11 cellular contexts compared by ENCODE assay signal in genomic region chrX:5051831-5052491, GRCh38.
A peak's percentile ranks its signal among the peaks of the same experiment; 100 is the strongest.
DNase-seq lines count a peak whose midpoint lies in the region; ATAC-seq and TF ChIP-seq lines count a peak whose summit lies in the region.
"Had no signal": no experiment of that assay in that cellular context is flagged by ENCODE, and none has a peak within 500 bp of the region (broad histone marks: within the 10 kb centered on the region; RNA-seq: fewer than 3 reads in every experiment).

No MANE protein-coding gene starts in this region.

- peaks cover 11% of the 10 kb centered on the region for H3F3A ChIP-seq in smooth muscle cell (ENCODE audit: low read depth)

- WGBS in right cardiac atrium = 8% methylated on average over 5 of the region's 5 CpGs
- 1% methylated on average over 5 of the region's 5 CpGs for WGBS in smooth muscle cell (ENCODE audit: low lambda C conversion rate)

- H3K4me1 ChIP-seq in HUES6 (ENCODE audit: control insufficient read depth, insufficient read depth, low read length) (no peaks in the 10 kb centered on the region), right cardiac atrium (ENCODE audit: control insufficient read depth, insufficient read depth, low read length) (no peaks in the 10 kb centered on the region), smooth muscle cell (ENCODE audit: low read depth) (peaks cover 6% of the 10 kb centered on the region)

- H3K9me3 ChIP-seq in HUES6 (ENCODE audit: control insufficient read depth, insufficient read depth, low read depth, low read length) = peaks cover 9% of the 10 kb centered on the region; the same call in 1 of the 2 replicates
- no peaks in the 10 kb centered on the region for H3K9me3 ChIP-seq in right cardiac atrium (ENCODE audit: control insufficient read depth, low read length)
- H3K9me3 ChIP-seq in smooth muscle cell (replicated peaks; ENCODE audit: low read depth) = no peaks in the 10 kb centered on the region

- H3K27ac ChIP-seq in HUES6 (ENCODE audit: low read depth, low read length) (peak overlapping the region; percentile 61; the same call in 1 of the 2 replicates), right cardiac atrium (ENCODE audit: low read length) (no peak overlapping the region), smooth muscle cell (ENCODE audit: low read depth) (peak overlapping the region; percentile 97)

- intact Hi-C loops in right cardiac atrium (cut with DNase I) = no loop called here

- peak overlapping the region; percentile 41 for H2AFZ ChIP-seq in smooth muscle cell (ENCODE audit: low read depth)

- no peak overlapping the region for H3K27ac Mint-ChIP-seq in stimulated activated naive CD8-positive, alpha-beta T cell treated with anti-CD3 and anti-CD28 coated beads, Interleukin-15, amount 100 ng/mL, for 72 hours
- H3K27ac Mint-ChIP-seq in mesothelial cell of epicardium = no peak overlapping the region
- H3K27ac Mint-ChIP-seq: HFFc6, naive B cell had no signal

- H3K36me3 ChIP-seq in HUES6 (ENCODE audit: control insufficient read depth, insufficient read depth, low read length) (no peaks in the 10 kb centered on the region), smooth muscle cell (ENCODE audit: low read depth) (no peaks in the 10 kb centered on the region)

- H3K27me3 ChIP-seq in HUES6 (ENCODE audit: control insufficient read depth, insufficient read depth, low read length) (no peaks in the 10 kb centered on the region), right cardiac atrium (ENCODE audit: control insufficient read depth, insufficient read depth) (no peaks in the 10 kb centered on the region), smooth muscle cell (ENCODE audit: low read depth) (no peaks in the 10 kb centered on the region)

- peak overlapping the region; percentile 80 for H3K4me2 ChIP-seq in smooth muscle cell

- DNase-seq in astrocyte of the hippocampus (ENCODE audit: low read depth, low spot score) (peak; percentile 96), right cardiac atrium (peak in 2 of 3 donors; percentile 44 to 58), smooth muscle cell (lab: John Stamatoyannopoulos, UW; ENCODE audit: unreplicated experiment) (peak; percentile 1), mesothelial cell of epicardium (ENCODE audit: low spot score in 2 of 2, unreplicated experiment in 2 of 2) (no peak), activated T-cell treated with anti-CD3 and anti-CD28 coated beads for 4 hours (no peak), DMS53 treated with DMSO at 0.1 percent for 48 hours (lab: John Stamatoyannopoulos, UW; ENCODE audit: unreplicated experiment) (no peak)
- DNase-seq in stimulated activated naive CD8-positive, alpha-beta T cell treated with anti-CD3 and anti-CD28 coated beads, Interleukin-15, amount 100 ng/mL, for 72 hours = no peak
- DNase-seq: HFFc6, naive B cell, NCI-H1930 had no signal

- no peak for TF ChIP-seq CTCF in smooth muscle cell (IDR thresholded peaks at IDR 0.05; ENCODE audit: borderline replicate concordance, insufficient read depth, poor library complexity, severe bottlenecking)
- TF ChIP-seq CTCF in mesothelial cell of epicardium (IDR thresholded peaks at IDR 0.05; ENCODE audit: unreplicated experiment) = no peak

- H3K79me2 ChIP-seq in smooth muscle cell (ENCODE audit: low read depth) = no peaks in the 10 kb centered on the region

- H3K9ac ChIP-seq in HUES6 (ENCODE audit: low read length) = no peak overlapping the region
- H3K9ac ChIP-seq in smooth muscle cell (ENCODE audit: low read depth) = peak overlapping the region; percentile 77

- ATAC-seq in right cardiac atrium = peak; percentile 57 to 91
- ATAC-seq in stimulated activated naive CD8-positive, alpha-beta T cell treated with anti-CD3 and anti-CD28 coated beads, Interleukin-15, amount 100 ng/mL, for 72 hours = no peak

- no peak overlapping the region for H3K4me3 Mint-ChIP-seq in stimulated activated naive CD8-positive, alpha-beta T cell treated with anti-CD3 and anti-CD28 coated beads, Interleukin-15, amount 100 ng/mL, for 72 hours
- H3K4me3 Mint-ChIP-seq in mesothelial cell of epicardium = no peak overlapping the region
- H3K4me3 Mint-ChIP-seq: HFFc6 had no signal

- no peaks in the 10 kb centered on the region for H3K9me3 Mint-ChIP-seq in stimulated activated naive CD8-positive, alpha-beta T cell treated with anti-CD3 and anti-CD28 coated beads, Interleukin-15, amount 100 ng/mL, for 72 hours
- H3K9me3 Mint-ChIP-seq in mesothelial cell of epicardium = peaks cover 3% of the 10 kb centered on the region

- H4K20me1 ChIP-seq in smooth muscle cell (ENCODE audit: low read depth) = no peaks in the 10 kb centered on the region

- no peaks in the 10 kb centered on the region for H3K36me3 Mint-ChIP-seq in mesothelial cell of epicardium
- H3K36me3 Mint-ChIP-seq: naive B cell had no signal

- H3K27me3 Mint-ChIP-seq in stimulated activated naive CD8-positive, alpha-beta T cell treated with anti-CD3 and anti-CD28 coated beads, Interleukin-15, amount 100 ng/mL, for 72 hours = no peaks in the 10 kb centered on the region
- no peaks in the 10 kb centered on the region for H3K27me3 Mint-ChIP-seq in mesothelial cell of epicardium (ENCODE audit: low read depth)

- no peak overlapping the region for H3K4me3 ChIP-seq in HUES6 (ENCODE audit: low read depth, low read length)
- no peak overlapping the region for H3K4me3 ChIP-seq in right cardiac atrium (ENCODE audit: low read length)
- H3K4me3 ChIP-seq in smooth muscle cell = peak overlapping the region; percentile 26

- no peaks in the 10 kb centered on the region for H3K4me1 Mint-ChIP-seq in stimulated activated naive CD8-positive, alpha-beta T cell treated with anti-CD3 and anti-CD28 coated beads, Interleukin-15, amount 100 ng/mL, for 72 hours
- no peaks in the 10 kb centered on the region for H3K4me1 Mint-ChIP-seq in mesothelial cell of epicardium
- H3K4me1 Mint-ChIP-seq: naive B cell had no signal

Comparison
In these comparisons a context has a peak if more than half of its experiments do, and no peak if none do; other contexts are left out.
1. DNase-seq: peak in astrocyte of the hippocampus (single experiment), right cardiac atrium (2 of 3) and smooth muscle cell (single experiment); none in stimulated activated naive CD8-positive, alpha-beta T cell treated with anti-CD3 and anti-CD28 coated beads, Interleukin-15, amount 100 ng/mL, for 72 hours (0 of 2), mesothelial cell of epicardium (0 of 2), activated T-cell treated with anti-CD3 and anti-CD28 coated beads for 4 hours (single experiment) and DMS53 treated with DMSO at 0.1 percent for 48 hours (single experiment).